In the genomic region with DNA sequence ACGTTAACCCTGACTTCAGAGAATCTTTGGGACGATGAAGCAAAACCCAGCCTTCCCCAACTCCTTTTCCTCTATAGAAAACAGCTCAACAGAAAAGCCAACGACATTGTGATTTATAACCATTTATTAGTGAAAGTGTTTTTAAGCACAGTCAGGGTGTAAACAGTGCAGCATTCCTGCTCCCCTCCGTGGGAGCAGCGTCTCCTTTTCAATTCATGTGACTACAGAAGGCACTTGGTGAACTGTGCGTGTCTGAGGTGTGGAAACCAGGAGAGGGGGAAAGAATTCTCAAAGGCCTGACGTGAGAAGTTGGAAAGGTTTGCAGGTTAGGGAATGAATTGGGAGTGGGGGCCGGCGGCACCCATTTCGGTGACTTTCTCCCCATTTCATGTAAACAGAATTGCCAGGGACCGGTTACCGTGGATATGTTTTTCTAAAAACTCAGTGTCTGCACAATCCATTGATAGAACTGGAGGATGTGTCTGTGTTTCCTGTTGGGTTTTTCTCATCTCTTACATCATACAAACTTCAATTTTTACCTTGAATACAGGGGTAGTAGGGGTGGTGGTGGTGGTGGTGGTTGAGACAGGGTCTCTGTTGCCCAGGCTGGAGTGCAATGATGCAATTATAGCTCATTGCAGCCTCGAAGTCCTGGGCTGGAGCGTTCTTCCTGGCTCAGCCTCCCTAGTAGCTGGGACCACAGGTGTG, we compare ENCODE assay signal across 15 cellular contexts. TPM values are rescaled to one million over a fixed set of nuclear protein-coding genes. Genes with fewer than 3 reads are reported as not detected.
DNase-seq lines count a peak whose midpoint lies in the region; ATAC-seq and TF ChIP-seq lines count a peak whose summit lies in the region.
"Had no signal": no experiment of that assay in that cellular context is flagged by ENCODE, and none has a peak within 500 bp of the region (broad histone marks: within the 10 kb centered on the region; RNA-seq: fewer than 3 reads in every experiment).

No MANE protein-coding gene starts in this region.

- H3K9me3 Mint-ChIP-seq in CD4-positive, alpha-beta T cell = no peaks in the 10 kb centered on the region
- H3K9me3 Mint-ChIP-seq in IgD-negative memory B cell (no peaks in the 10 kb centered on the region), neural crest cell (no peaks in the 10 kb centered on the region)
- H3K9me3 Mint-ChIP-seq: T-helper 2 cell treated with Interferon-gamma antibody and Interleukin-4, amounts not matched to agents 5 μg/mL and 100 μg/mL, for 36 hours had no signal

- no peak overlapping the region for H3K27ac ChIP-seq in CD4-positive, alpha-beta T cell (ENCODE audit: low read depth, low read length)
- peak overlapping the region; percentile 36 for H3K27ac ChIP-seq in caudate nucleus (ENCODE audit: low read depth, low read length)
- H3K27ac ChIP-seq: psoas muscle had no signal

- no peaks in the 10 kb centered on the region for H3K27me3 ChIP-seq in CD4-positive, alpha-beta T cell (ENCODE audit: control insufficient read depth, insufficient read depth, low read length)
- H3K27me3 ChIP-seq: Peyer's patch had no signal

- in situ Hi-C loops in KBM-7 (cut with MboI; ENCODE audit: low pct_unique_long_range_greater_than_20kb, low sequenced_read_pairs) = no loop called here

- no peak overlapping the region for H3K4me3 Mint-ChIP-seq in CD4-positive, alpha-beta T cell
- H3K4me3 Mint-ChIP-seq in IgD-negative memory B cell = no peak overlapping the region
- no peak overlapping the region for H3K4me3 Mint-ChIP-seq in neural crest cell
- H3K4me3 Mint-ChIP-seq: T-helper 2 cell treated with Interferon-gamma antibody and Interleukin-4, amounts not matched to agents 5 μg/mL and 100 μg/mL, for 36 hours had no signal

- POLR2A ChIA-PET in CD4-positive, alpha-beta T cell (lab: Charles Lee) = interaction anchor here (2.2 kb wide), 1 partner anchor 60 kb away, joined by 7 read pairs; the partner anchor contains the start of gene MARF1

- no peak for TF ChIP-seq CTCF in CD4-positive, alpha-beta T cell (IDR thresholded peaks at IDR 0.05)
- TF ChIP-seq CTCF in neural crest cell (conservative IDR thresholded peaks at IDR 0.05) = no peak

- H3K27ac Mint-ChIP-seq in CD4-positive, alpha-beta T cell = peak overlapping the region; percentile 72
- H3K27ac Mint-ChIP-seq in IgD-negative memory B cell (peak overlapping the region; percentile 58 to 67 (median 67)), neural crest cell (ENCODE audit: unreplicated experiment) (peak overlapping the region; percentile 43)
- H3K27ac Mint-ChIP-seq: T-helper 2 cell treated with Interferon-gamma antibody and Interleukin-4, amounts not matched to agents 5 μg/mL and 100 μg/mL, for 36 hours had no signal

- peaks cover 62% of the 10 kb centered on the region for H3K36me3 Mint-ChIP-seq in CD4-positive, alpha-beta T cell (ENCODE audit: low read depth)
- H3K36me3 Mint-ChIP-seq in IgD-negative memory B cell (peaks cover 2% of the 10 kb centered on the region), neural crest cell (ENCODE audit: low read depth) (peaks cover 8% of the 10 kb centered on the region)

- CTCF ChIA-PET in CD4-positive, alpha-beta T cell (lab: Charles Lee) = interaction anchor here (2.8 kb wide), 1 partner anchor 61 kb away, joined by 11 read pairs; the partner anchor contains the start of gene MARF1

- no peaks in the 10 kb centered on the region for H3K9me3 ChIP-seq in CD4-positive, alpha-beta T cell (ENCODE audit: control insufficient read depth, low read length)
- H3K9me3 ChIP-seq: Peyer's patch, psoas muscle had no signal

- no peak for ATAC-seq in CD4-positive, alpha-beta T cell (ENCODE audit: poor library complexity)
- ATAC-seq in activated CD4-positive, CD25-positive, alpha-beta regulatory T cell treated with anti-CD3 and anti-CD28 coated beads, Interleukin-2, amount 50 U/mL, for 24 hours = no peak
- no peak for ATAC-seq in SK-N-SH treated with all-trans-retinoic acid at 6 μM for 48 hours
- ATAC-seq: psoas muscle had no signal

- intact Hi-C loops in CD4-positive, alpha-beta T cell (cut with DNase I, micrococcal nuclease) = loop anchor here in 1 of 2 experiments (2.0 to 5.0 kb wide), 3 partner anchors 60 to 424 kb away; partner anchors contain the start of gene MARF1

- no peaks in the 10 kb centered on the region for H3K27me3 Mint-ChIP-seq in CD4-positive, alpha-beta T cell
- H3K27me3 Mint-ChIP-seq in IgD-negative memory B cell (no peaks in the 10 kb centered on the region), neural crest cell (ENCODE audit: low read depth) (no peaks in the 10 kb centered on the region)

- peaks cover 18% of the 10 kb centered on the region for H3K4me1 Mint-ChIP-seq in CD4-positive, alpha-beta T cell (ENCODE audit: low read depth)
- H3K4me1 Mint-ChIP-seq in IgD-negative memory B cell (peaks cover 3 to 5% (median 4%) of the 10 kb centered on the region in 3 donors), neural crest cell (no peaks in the 10 kb centered on the region)

- DNase-seq in CD4-positive, alpha-beta T cell = no peak
- DNase-seq in caudate nucleus (lab: John Stamatoyannopoulos, UW) (no peak), neural crest cell (ENCODE audit: low read depth, low spot score) (no peak), KBM-7 (no peak), HCEC 1CT (no peak)
- DNase-seq: amygdala, Karpas-422, mammary epithelial cell, NCI-H524, Peyer's patch, psoas muscle had no signal

TF ChIP-seq in SK-N-SH treated with all-trans-retinoic acid at 6 μM for 48 hours, 23 proteins besides CTCF, POLR2A, EP300 and RAD21:
- TF ChIP-seq, protein P1, sequence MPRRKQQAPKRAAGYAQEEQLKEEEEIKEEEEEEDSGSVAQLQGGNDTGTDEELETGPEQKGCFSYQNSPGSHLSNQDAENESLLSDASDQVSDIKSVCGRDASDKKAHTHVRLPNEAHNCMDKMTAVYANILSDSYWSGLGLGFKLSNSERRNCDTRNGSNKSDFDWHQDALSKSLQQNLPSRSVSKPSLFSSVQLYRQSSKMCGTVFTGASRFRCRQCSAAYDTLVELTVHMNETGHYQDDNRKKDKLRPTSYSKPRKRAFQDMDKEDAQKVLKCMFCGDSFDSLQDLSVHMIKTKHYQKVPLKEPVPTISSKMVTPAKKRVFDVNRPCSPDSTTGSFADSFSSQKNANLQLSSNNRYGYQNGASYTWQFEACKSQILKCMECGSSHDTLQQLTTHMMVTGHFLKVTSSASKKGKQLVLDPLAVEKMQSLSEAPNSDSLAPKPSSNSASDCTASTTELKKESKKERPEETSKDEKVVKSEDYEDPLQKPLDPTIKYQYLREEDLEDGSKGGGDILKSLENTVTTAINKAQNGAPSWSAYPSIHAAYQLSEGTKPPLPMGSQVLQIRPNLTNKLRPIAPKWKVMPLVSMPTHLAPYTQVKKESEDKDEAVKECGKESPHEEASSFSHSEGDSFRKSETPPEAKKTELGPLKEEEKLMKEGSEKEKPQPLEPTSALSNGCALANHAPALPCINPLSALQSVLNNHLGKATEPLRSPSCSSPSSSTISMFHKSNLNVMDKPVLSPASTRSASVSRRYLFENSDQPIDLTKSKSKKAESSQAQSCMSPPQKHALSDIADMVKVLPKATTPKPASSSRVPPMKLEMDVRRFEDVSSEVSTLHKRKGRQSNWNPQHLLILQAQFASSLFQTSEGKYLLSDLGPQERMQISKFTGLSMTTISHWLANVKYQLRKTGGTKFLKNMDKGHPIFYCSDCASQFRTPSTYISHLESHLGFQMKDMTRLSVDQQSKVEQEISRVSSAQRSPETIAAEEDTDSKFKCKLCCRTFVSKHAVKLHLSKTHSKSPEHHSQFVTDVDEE (CRISPR knock-in tag; IDR thresholded peaks at IDR 0.05) = no peak
- TF ChIP-seq ZNF565 (CRISPR knock-in tag; conservative IDR thresholded peaks at IDR 0.05; ENCODE audit: low read depth) = no peak
- TF ChIP-seq ZC3H10 (CRISPR knock-in tag; IDR thresholded peaks at IDR 0.05) = no peak
- no peak for TF ChIP-seq OSR1 (CRISPR knock-in tag; IDR thresholded peaks at IDR 0.05)
- TF ChIP-seq, protein P2, sequence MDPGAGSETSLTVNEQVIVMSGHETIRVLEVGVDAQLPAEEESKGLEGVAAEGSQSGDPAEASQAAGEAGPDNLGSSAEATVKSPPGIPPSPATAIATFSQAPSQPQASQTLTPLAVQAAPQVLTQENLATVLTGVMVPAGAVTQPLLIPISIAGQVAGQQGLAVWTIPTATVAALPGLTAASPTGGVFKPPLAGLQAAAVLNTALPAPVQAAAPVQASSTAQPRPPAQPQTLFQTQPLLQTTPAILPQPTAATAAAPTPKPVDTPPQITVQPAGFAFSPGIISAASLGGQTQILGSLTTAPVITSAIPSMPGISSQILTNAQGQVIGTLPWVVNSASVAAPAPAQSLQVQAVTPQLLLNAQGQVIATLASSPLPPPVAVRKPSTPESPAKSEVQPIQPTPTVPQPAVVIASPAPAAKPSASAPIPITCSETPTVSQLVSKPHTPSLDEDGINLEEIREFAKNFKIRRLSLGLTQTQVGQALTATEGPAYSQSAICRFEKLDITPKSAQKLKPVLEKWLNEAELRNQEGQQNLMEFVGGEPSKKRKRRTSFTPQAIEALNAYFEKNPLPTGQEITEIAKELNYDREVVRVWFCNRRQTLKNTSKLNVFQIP (CRISPR knock-in tag; IDR thresholded peaks at IDR 0.05; ENCODE audit: borderline replicate concordance, low read depth) = no peak
- TF ChIP-seq RARB (CRISPR knock-in tag; IDR thresholded peaks at IDR 0.05) = no peak
- no peak for TF ChIP-seq PPARA (CRISPR knock-in tag; IDR thresholded peaks at IDR 0.05; ENCODE audit: borderline replicate concordance)
- no peak for TF ChIP-seq BACH2 (CRISPR knock-in tag; IDR thresholded peaks at IDR 0.05; ENCODE audit: borderline replicate concordance)
- TF ChIP-seq GLIS3 (CRISPR knock-in tag; IDR thresholded peaks at IDR 0.05) = no peak
- TF ChIP-seq ISL1 (CRISPR knock-in tag; IDR thresholded peaks at IDR 0.05) = no peak

RNA-seq across cellular contexts. Expression of gene NDE1, which starts 53.1 kb away (rescaled TPM):
- total RNA-seq in CD4-positive, alpha-beta T cell = 100 to 1,000 TPM in 1 of 2 experiments, 10 to 100 TPM in 1; 96.6 to 106 TPM
- polyA plus RNA-seq in IgD-negative memory B cell = 79.2 TPM
- 72.2 and 74.0 TPM in 2 replicates for total RNA-seq in neural crest cell
